Comparison of ENCODE assay signal across 13 cellular contexts in genomic region chr9:76900884-76901440, GRCh38.
"Had no signal": no experiment of that assay in that cellular context is flagged by ENCODE, and none has a peak within 500 bp of the region (broad histone marks: within the 10 kb centered on the region; RNA-seq: fewer than 3 reads in every experiment).

No MANE protein-coding gene starts in this region.

- H3K9me3 Mint-ChIP-seq: activated CD4-positive, alpha-beta T cell treated with anti-CD3 and anti-CD28 coated beads, Interleukin-2, amount 10 ng/mL, durations not matched to agents 7 days and 5 days; activated T-helper 1 cell treated with anti-CD3 and anti-CD28 coated beads, Interleukin-12 subunit alpha, Interleukin-12 subunit beta, Interleukin-2, Interleukin-4 antibody, amounts not matched to agents 30 ng/mL and 10 ng/mL and 1 ng/mL, durations not matched to agents 14 hours and 24 hours and 36 hours; memory B cell; nephron; stimulated activated naive CD8-positive, alpha-beta T cell treated with anti-CD3 and anti-CD28 coated beads, Interleukin-15, Interleukin-2, amounts not matched to agents 100 ng/mL and 50 ng/mL, for 24 hours had no signal

- H3K36me3 Mint-ChIP-seq: memory B cell had no signal

- DNase-seq: activated CD4-positive, alpha-beta T cell treated with anti-CD3 and anti-CD28 coated beads, Interleukin-2, amount 10 ng/mL, durations not matched to agents 7 days and 5 days; activated CD8-positive, alpha-beta memory T cell treated with anti-CD3 and anti-CD28 coated beads for 24 hours; activated naive CD4-positive, alpha-beta T cell treated with Interleukin-2 at 50 U/mL for 16 hours; aorta; hippocampal formation; left ventricle myocardium superior had no signal

- H3K4me3 Mint-ChIP-seq: activated CD4-positive, alpha-beta T cell treated with anti-CD3 and anti-CD28 coated beads, Interleukin-2, amount 10 ng/mL, durations not matched to agents 7 days and 5 days; activated T-helper 1 cell treated with anti-CD3 and anti-CD28 coated beads, Interleukin-12 subunit alpha, Interleukin-12 subunit beta, Interleukin-2, Interleukin-4 antibody, amounts not matched to agents 30 ng/mL and 10 ng/mL and 1 ng/mL, durations not matched to agents 14 hours and 24 hours and 36 hours; memory B cell; stimulated activated naive CD8-positive, alpha-beta T cell treated with anti-CD3 and anti-CD28 coated beads, Interleukin-15, Interleukin-2, amounts not matched to agents 100 ng/mL and 50 ng/mL, for 24 hours had no signal

- H3K9me3 ChIP-seq: breast epithelium, tibial nerve, vagina had no signal

- H3K27ac Mint-ChIP-seq: activated CD4-positive, alpha-beta T cell treated with anti-CD3 and anti-CD28 coated beads, Interleukin-2, amount 10 ng/mL, durations not matched to agents 7 days and 5 days; activated T-helper 1 cell treated with anti-CD3 and anti-CD28 coated beads, Interleukin-12 subunit alpha, Interleukin-12 subunit beta, Interleukin-2, Interleukin-4 antibody, amounts not matched to agents 30 ng/mL and 10 ng/mL and 1 ng/mL, durations not matched to agents 14 hours and 24 hours and 36 hours; memory B cell; nephron; stimulated activated naive CD8-positive, alpha-beta T cell treated with anti-CD3 and anti-CD28 coated beads, Interleukin-15, Interleukin-2, amounts not matched to agents 100 ng/mL and 50 ng/mL, for 24 hours had no signal

- H3K27me3 ChIP-seq: vagina had no signal

- H3K27ac ChIP-seq: breast epithelium, tibial nerve, vagina had no signal

- H3K4me3 ChIP-seq: breast epithelium, tibial nerve, vagina had no signal

- H3K4me1 Mint-ChIP-seq: activated CD4-positive, alpha-beta T cell treated with anti-CD3 and anti-CD28 coated beads, Interleukin-2, amount 10 ng/mL, durations not matched to agents 7 days and 5 days; memory B cell had no signal

- H3K36me3 ChIP-seq: breast epithelium, tibial nerve, vagina had no signal
